17 cellular contexts compared by ENCODE assay signal in genomic region chr2:9805435-9806297, GRCh38. TPM values are rescaled to one million over a fixed set of nuclear protein-coding genes. Genes with fewer than 3 reads are reported as not detected.
DNase-seq lines count a peak whose midpoint lies in the region; ATAC-seq, FAIRE-seq and TF ChIP-seq lines count a peak whose summit lies in the region.
"Had no signal": no experiment of that assay in that cellular context is flagged by ENCODE, and none has a peak within 500 bp of the region (broad histone marks: within the 10 kb centered on the region; RNA-seq: fewer than 3 reads in every experiment).

No MANE protein-coding gene starts in this region.

- TF ChIP-seq CTCF in HEK293 (tag by site-specific recombination; IDR thresholded peaks at IDR 0.05) (no peak), H1 (IDR thresholded peaks at IDR 0.05; ENCODE audit: control extremely low read depth in 1 of 3, insufficient read depth in 1 of 3, low read depth in 1 of 3, low read length in 3 of 3) (no peak), mesothelial cell of epicardium (IDR thresholded peaks at IDR 0.05; ENCODE audit: unreplicated experiment) (no peak), CD14-positive monocyte (IDR thresholded peaks at IDR 0.05) (no peak), endothelial cell (IDR thresholded peaks at IDR 0.05; ENCODE audit: unreplicated experiment) (no peak), brain microvascular endothelial cell (IDR thresholded peaks at IDR 0.05; ENCODE audit: low read depth, low read length, missing control alignments) (no peak)

- H3K4me3 ChIP-seq in BLaER1 (no peak overlapping the region), HEK293 (ENCODE audit: low read depth, low read length) (no peak overlapping the region), H1 (ENCODE audit: extremely low read depth in 1 of 4, insufficient read depth in 2 of 4, low read depth in 3 of 4, low read length in 4 of 4) (no peak overlapping the region), brain microvascular endothelial cell (ENCODE audit: low read depth, low read length) (no peak overlapping the region)
- H3K4me3 ChIP-seq: BLaER1 treated with 17β-estradiol and CSF1 and Interleukin-3, amounts not matched to agents 10 nM and 100 nM; mucosa of descending colon; SJSA1; suprapubic skin had no signal

- no peak for TF ChIP-seq RAD21 in H1 (IDR thresholded peaks at IDR 0.05 in 1 of 2, conservative IDR thresholded peaks at IDR 0.05 in 1 of 2; ENCODE audit: low read depth in 2 of 2, low read length in 2 of 2)

- no peaks in the 10 kb centered on the region for H3K79me1 ChIP-seq in H1 (ENCODE audit: low read depth, low read length)

- H3K27ac Mint-ChIP-seq in mesothelial cell of epicardium, result peak overlapping the region; percentile 68
- peak overlapping the region in 1 of 7 donors; percentile 69 for H3K27ac Mint-ChIP-seq in CD14-positive monocyte
- no peak overlapping the region for H3K27ac Mint-ChIP-seq in endothelial cell (ENCODE audit: unreplicated experiment)

- H2BK15ac ChIP-seq in H1 (ENCODE audit: low read length), result no peak overlapping the region

- H4K5ac ChIP-seq in H1 (ENCODE audit: insufficient read length, low read depth, low read length), result no peak overlapping the region

- no peak overlapping the region for H4K91ac ChIP-seq in H1 (replicated peaks; ENCODE audit: insufficient read length, low read length)

- no peak for ATAC-seq in HG03196 (IDR thresholded peaks at IDR 0.05; ENCODE audit: unreplicated experiment)
- ATAC-seq: mucosa of descending colon had no signal

- in situ Hi-C loops in brain microvascular endothelial cell (cut with HindIII; ENCODE audit: low pct_ligation_motif_present, low sequenced_read_pairs), result no loop called here

- H3K23me2 ChIP-seq in H1 (ENCODE audit: low read depth, low read length), result peaks cover 3% of the 10 kb centered on the region; the same call in 1 of the 2 replicates

- H3K56ac ChIP-seq in H1 (replicated peaks; ENCODE audit: insufficient read length, low read depth, low read length), result no peak overlapping the region

- H3K9ac ChIP-seq in BLaER1 (no peak overlapping the region), H1 (replicated peaks in 1 of 4; ENCODE audit: extremely low read depth in 1 of 4, low read depth in 3 of 4, low read length in 3 of 4) (no peak overlapping the region)
- H3K9ac ChIP-seq: BLaER1 treated with 17β-estradiol and CSF1 and Interleukin-3, amounts not matched to agents 10 nM and 100 nM had no signal

- no peak overlapping the region for H3K23ac ChIP-seq in H1 (ENCODE audit: insufficient read length)

- 0 out of 2 replicates have a peak overlapping the region, but pooled peaks have one; percentile 39 for H2AK5ac ChIP-seq in H1 (ENCODE audit: low read depth, low read length)

- TF ChIP-seq POLR2A in H1 (IDR thresholded peaks at IDR 0.05; ENCODE audit: control extremely low read depth in 1 of 2, low read depth in 2 of 2, low read length in 2 of 2), result no peak

- FAIRE-seq in H1 (lab: Jason Lieb, UNC), result no peak
- FAIRE-seq: TTC549 had no signal

- no peak overlapping the region for H2BK12ac ChIP-seq in H1 (ENCODE audit: low read depth, low read length)

- CTCF ChIA-PET in HEK293 (lab: Yijun Ruan, JAX) (interaction anchor here (0.6 to 7.8 kb wide), 4 partner anchors 8 to 231 kb away, joined by 3 to 90 read pairs (median 4); no protein-coding TSS in a partner anchor), H1 (lab: Charles Lee; ENCODE audit: partially characterized antibody) (interaction anchor here (1.2 to 13.3 kb wide), 4 partner anchors 9 to 55 kb away, joined by 3 to 118 read pairs (median 9); no protein-coding TSS in a partner anchor)

- H3K27me3 Mint-ChIP-seq in mesothelial cell of epicardium (ENCODE audit: low read depth) (no peaks in the 10 kb centered on the region), CD14-positive monocyte (ENCODE audit: low read depth in 3 of 3) (peaks cover 3 to 10% (median 7%) of the 10 kb centered on the region in 3 donors), endothelial cell (ENCODE audit: unreplicated experiment) (peaks cover 7% of the 10 kb centered on the region)

- no peak for TF ChIP-seq EP300 in H1 (IDR thresholded peaks at IDR 0.05; ENCODE audit: borderline replicate concordance in 1 of 2, low read depth in 2 of 2, low read length in 2 of 2)

- no peak overlapping the region for H2BK20ac ChIP-seq in H1 (ENCODE audit: low read length)

- intact Hi-C loops in CD14-positive monocyte (cut with micrococcal nuclease), result no loop called here

- H3K9me3 ChIP-seq in BLaER1, result no peaks in the 10 kb centered on the region
- no peaks in the 10 kb centered on the region for H3K9me3 ChIP-seq in HEK293 (ENCODE audit: control insufficient read depth, insufficient read depth, low read depth, low read length)
- no peaks in the 10 kb centered on the region for H3K9me3 ChIP-seq in H1 (ENCODE audit: insufficient read depth in 2 of 2, low read depth in 1 of 2, low read length in 1 of 2)
- H3K9me3 ChIP-seq: mucosa of descending colon, suprapubic skin had no signal

- WGBS in H1 (ENCODE audit: extremely low coverage in 1 of 2, insufficient coverage in 1 of 2, insufficient read length in 1 of 2, insufficient replicate concordance in 2 of 2, low coverage in 1 of 2, low lambda C conversion rate in 2 of 2, missing lambda C conversion rate in 1 of 2), 2 experiments, result 80% methylated on average over 8 of the region's 8 CpGs; no CpG with 5 or more reads in 1 of the 2 experiments

- no peaks in the 10 kb centered on the region for H3K36me3 ChIP-seq in BLaER1
- H3K36me3 ChIP-seq in HEK293 (ENCODE audit: control insufficient read depth in 2 of 2, insufficient read depth in 1 of 2, low read length in 2 of 2), result no peaks in the 10 kb centered on the region
- H3K36me3 ChIP-seq in H1 (ENCODE audit: control insufficient read depth in 2 of 4, insufficient read depth in 4 of 4, low read length in 3 of 4), result no peaks in the 10 kb centered on the region
- no peaks in the 10 kb centered on the region for H3K36me3 ChIP-seq in brain microvascular endothelial cell (replicated peaks)
- H3K36me3 ChIP-seq: BLaER1 treated with 17β-estradiol and CSF1 and Interleukin-3, amounts not matched to agents 10 nM and 100 nM; SJSA1; suprapubic skin had no signal

- no peak overlapping the region for H3K18ac ChIP-seq in H1 (ENCODE audit: extremely low read depth, low read length)

- POLR2A ChIA-PET in HEK293 (lab: Yijun Ruan, JAX), result no interaction called here
- POLR2A ChIA-PET in H1 (lab: Charles Lee; ENCODE audit: partially characterized antibody), result no interaction called here

- H3K4me1 Mint-ChIP-seq in mesothelial cell of epicardium, result peaks cover 63% of the 10 kb centered on the region
- H3K4me1 Mint-ChIP-seq in CD14-positive monocyte, result peaks cover 15% of the 10 kb centered on the region
- no peaks in the 10 kb centered on the region for H3K4me1 Mint-ChIP-seq in endothelial cell (ENCODE audit: unreplicated experiment)

- H3K4me3 Mint-ChIP-seq in mesothelial cell of epicardium (no peak overlapping the region), CD14-positive monocyte (no peak overlapping the region), endothelial cell (ENCODE audit: unreplicated experiment) (no peak overlapping the region)

- H3K4me2 ChIP-seq in BLaER1 (peak overlapping the region; percentile 16; the same call in 1 of the 2 replicates), H1 (ENCODE audit: insufficient read depth in 1 of 2, low read depth in 2 of 2, low read length in 2 of 2) (no peak overlapping the region)

- no peak overlapping the region for H3K4ac ChIP-seq in H1 (replicated peaks; ENCODE audit: insufficient read length, low read depth, low read length)

- H3K27me3 ChIP-seq in BLaER1 (no peaks in the 10 kb centered on the region), H1 (replicated peaks in 1 of 4; ENCODE audit: control insufficient read depth in 3 of 4, extremely low read depth in 1 of 4, insufficient read depth in 3 of 4, low read length in 3 of 4) (no peaks in the 10 kb centered on the region), brain microvascular endothelial cell (replicated peaks) (no peaks in the 10 kb centered on the region)
- H3K27me3 ChIP-seq: BLaER1 treated with 17β-estradiol and CSF1 and Interleukin-3, amounts not matched to agents 10 nM and 100 nM; SJSA1; suprapubic skin had no signal

- H3K36me3 Mint-ChIP-seq in mesothelial cell of epicardium (no peaks in the 10 kb centered on the region), CD14-positive monocyte (no peaks in the 10 kb centered on the region), endothelial cell (ENCODE audit: low read depth, unreplicated experiment) (no peaks in the 10 kb centered on the region)

- H4K20me1 ChIP-seq in BLaER1 (no peaks in the 10 kb centered on the region), H1 (replicated peaks in 1 of 2; ENCODE audit: control insufficient read depth in 1 of 2, insufficient read depth in 2 of 2, low read length in 2 of 2) (no peaks in the 10 kb centered on the region)
- H4K20me1 ChIP-seq: BLaER1 treated with 17β-estradiol and CSF1 and Interleukin-3, amounts not matched to agents 10 nM and 100 nM had no signal

- H3K79me2 ChIP-seq in H1 (ENCODE audit: control insufficient read depth in 1 of 2, insufficient read depth in 2 of 2, low read length in 2 of 2), result no peaks in the 10 kb centered on the region

- DNase-seq in H1 (ENCODE audit: low read depth in 1 of 2, low spot score in 2 of 2) (no peak), mesothelial cell of epicardium (ENCODE audit: low spot score in 2 of 2, unreplicated experiment in 2 of 2) (no peak), CD14-positive monocyte (ENCODE audit: low spot score) (no peak), endothelial cell (ENCODE audit: low spot score) (no peak), brain microvascular endothelial cell (no peak)
- DNase-seq: activated CD8-positive, alpha-beta memory T cell treated with anti-CD3 and anti-CD28 coated beads for 24 hours; activated gamma-delta T cell treated with Interleukin-2 at 50 U/mL for 16 hours; DND-41; mucosa of descending colon; NCI-H2107 had no signal

- H3K14ac ChIP-seq in H1 (ENCODE audit: insufficient read length), result no peak overlapping the region

- H3K9me3 Mint-ChIP-seq in mesothelial cell of epicardium, result no peaks in the 10 kb centered on the region
- H3K9me3 Mint-ChIP-seq in CD14-positive monocyte, result peaks cover 0 to 5% (median 0%) of the 10 kb centered on the region in 7 donors
- no peaks in the 10 kb centered on the region for H3K9me3 Mint-ChIP-seq in endothelial cell (ENCODE audit: unreplicated experiment)

- H3K27ac ChIP-seq in BLaER1 (no peak overlapping the region), HEK293 (ENCODE audit: extremely low read depth, low read depth, low read length) (no peak overlapping the region), H1 (ENCODE audit: low read depth, low read length) (no peak overlapping the region), brain microvascular endothelial cell (no peak overlapping the region)
- H3K27ac ChIP-seq: BLaER1 treated with 17β-estradiol and CSF1 and Interleukin-3, amounts not matched to agents 10 nM and 100 nM; SJSA1; suprapubic skin had no signal

- no peak overlapping the region for H2BK120ac ChIP-seq in H1 (replicated peaks; ENCODE audit: low read depth, low read length)

- no peak overlapping the region for H2BK5ac ChIP-seq in H1 (ENCODE audit: low read depth, low read length)

- H3K4me1 ChIP-seq in BLaER1 (peaks cover 49% of the 10 kb centered on the region), HEK293 (ENCODE audit: control insufficient read depth, insufficient read depth, low read length) (peaks cover 3% of the 10 kb centered on the region; the same call in 1 of the 2 replicates), H1 (replicated peaks in 1 of 4; ENCODE audit: control insufficient read depth in 3 of 4, insufficient read depth in 4 of 4, low read length in 3 of 4) (peaks cover 0 to 4% (median 1%) of the 10 kb centered on the region in 4 experiments; a peak in 2 of 7 replicates)

- no peak overlapping the region for H2AFZ ChIP-seq in H1 (ENCODE audit: low read length)

- H4K8ac ChIP-seq in H1 (ENCODE audit: extremely low read depth, insufficient read depth, low read length), result no peak overlapping the region

RNA-seq across cellular contexts. Expression of gene TAF1B, which starts 37.6 kb away (rescaled TPM):
- 25.2 and 25.8 TPM in 2 replicates for total RNA-seq in H1 (2021; fragmentation: NEBNext Ultra II Directional; extraction: Animal tissue kit (Norgen Biotek cat#: 25700))
- polyA plus RNA-seq in H1 (2011; rRNA removed), result 5.4 and 6.6 TPM in 2 replicates
- 7.3 TPM for polyA plus RNA-seq in H1 (2011; cell fraction: cytosol; rRNA removed)
- 7.4 TPM for polyA plus RNA-seq in H1 (2011; cell fraction: nucleus; rRNA removed)
- polyA plus RNA-seq in H1 (2012, experiment 1 of 2), result 6.8 to 12.0 TPM (median 7.8 TPM) in 4 replicates
- polyA plus RNA-seq in H1 (2012, experiment 2 of 2), result 1.3 TPM
- 17.6 TPM for polyA plus RNA-seq in H1 (2013, experiment 1 of 2)
- 16.8 TPM for polyA plus RNA-seq in H1 (2013, experiment 2 of 2)
- 20.7 and 22.7 TPM in 2 replicates for polyA minus RNA-seq in H1 (2011; rRNA and poly(A)+ RNA removed)
- polyA minus RNA-seq in H1 (2011; cell fraction: cytosol; rRNA and poly(A)+ RNA removed), result 10.9 TPM
- polyA minus RNA-seq in H1 (2011; cell fraction: nucleus; rRNA and poly(A)+ RNA removed), result 47.1 TPM
- 28.2 to 33.1 TPM (median 28.9 TPM) in 3 replicates for total RNA-seq in mesothelial cell of epicardium
- polyA plus RNA-seq in CD14-positive monocyte, result 1 to 10 TPM; 6.0 to 7.2 TPM
- 19.5 TPM for total RNA-seq in endothelial cell (ENCODE audit: unreplicated experiment)
